ENCODE assay signal across 3 cellular contexts in the genomic region with DNA sequence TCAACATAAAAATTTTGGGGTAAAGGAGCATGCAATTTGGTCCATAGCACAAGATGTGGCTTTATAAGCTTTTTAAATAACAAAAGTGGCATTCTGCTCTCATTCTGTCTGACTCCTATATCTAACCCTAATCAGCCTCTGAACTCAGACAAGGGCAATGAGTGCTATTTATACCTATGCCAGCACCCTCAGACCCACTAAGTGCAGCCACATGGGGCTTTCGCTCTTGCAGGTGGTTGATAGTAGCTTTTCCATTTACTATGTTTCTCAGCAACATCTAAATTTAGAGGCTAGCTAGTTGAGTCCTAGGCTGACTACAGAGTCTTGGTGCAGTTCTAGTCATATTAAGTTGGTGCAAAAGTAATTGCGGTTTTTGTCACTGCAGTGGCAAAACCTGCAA.
"Had no signal": no experiment of that assay in that cellular context is flagged by ENCODE, and none has a peak within 500 bp of the region (broad histone marks: within the 10 kb centered on the region; RNA-seq: fewer than 3 reads in every experiment).

No MANE protein-coding gene starts in this region.

- H3K4me3 ChIP-seq: GM12878 had no signal

- ATAC-seq: GM12878 had no signal

- DNase-seq: GDM1, GF-D8 had no signal
